In genomic region chr6:41332842-41333736, GRCh38 we compare ENCODE assay signal across 16 cellular contexts. TPM values are rescaled to one million over a fixed set of nuclear protein-coding genes. Genes with fewer than 3 reads are reported as not detected.
DNase-seq lines count a peak whose midpoint lies in the region; ATAC-seq and TF ChIP-seq lines count a peak whose summit lies in the region.
"Had no signal": no experiment of that assay in that cellular context is flagged by ENCODE, and none has a peak within 500 bp of the region (broad histone marks: within the 10 kb centered on the region; RNA-seq: fewer than 3 reads in every experiment).

No MANE protein-coding gene starts in this region.

- H3K27me3 ChIP-seq in prostate gland (replicated peaks; ENCODE audit: insufficient read depth) (no peaks in the 10 kb centered on the region), gastroesophageal sphincter (peaks cover 62% of the 10 kb centered on the region)
- H3K27me3 ChIP-seq: vagina had no signal

- H3K27ac ChIP-seq in prostate gland = no peak overlapping the region
- no peak overlapping the region for H3K27ac ChIP-seq in gastroesophageal sphincter
- H3K27ac ChIP-seq: SJSA1, vagina had no signal

- no peaks in the 10 kb centered on the region for H3K9me3 Mint-ChIP-seq in activated T-cell treated with anti-CD3 and anti-CD28 coated beads, Interleukin-2, amount 50 U/mL, for 72 hours
- no peaks in the 10 kb centered on the region for H3K9me3 Mint-ChIP-seq in activated naive CD8-positive, alpha-beta T cell treated with anti-CD3 and anti-CD28 coated beads, Interleukin-2, amount 50 U/mL, for 24 hours

- peaks cover 47% of the 10 kb centered on the region for H3K4me1 Mint-ChIP-seq in activated T-cell treated with anti-CD3 and anti-CD28 coated beads, Interleukin-2, amount 50 U/mL, for 72 hours (ENCODE audit: low read depth)
- H3K4me1 Mint-ChIP-seq in activated naive CD8-positive, alpha-beta T cell treated with anti-CD3 and anti-CD28 coated beads, Interleukin-2, amount 50 U/mL, for 24 hours = peaks cover 54% of the 10 kb centered on the region

- H3K36me3 ChIP-seq in prostate gland (no peaks in the 10 kb centered on the region), gastroesophageal sphincter (no peaks in the 10 kb centered on the region)
- H3K36me3 ChIP-seq: SJSA1, vagina had no signal

- no peaks in the 10 kb centered on the region for H3K36me3 Mint-ChIP-seq in activated T-cell treated with anti-CD3 and anti-CD28 coated beads, Interleukin-2, amount 50 U/mL, for 72 hours (ENCODE audit: insufficient read depth in 2 of 2)
- H3K36me3 Mint-ChIP-seq in activated naive CD8-positive, alpha-beta T cell treated with anti-CD3 and anti-CD28 coated beads, Interleukin-2, amount 50 U/mL, for 24 hours (ENCODE audit: low read depth) = no peaks in the 10 kb centered on the region

- 89% methylated on average over 4 of the region's 4 CpGs for WGBS in prostate gland
- 80% methylated on average over 1 of the region's 4 CpGs; no CpG with 5 or more reads in 1 of the 2 donors for WGBS in gastroesophageal sphincter (ENCODE audit: low coverage in 1 of 2), 2 donors

- H3K4me1 ChIP-seq in prostate gland (replicated peaks) = no peaks in the 10 kb centered on the region
- H3K4me1 ChIP-seq in gastroesophageal sphincter = no peaks in the 10 kb centered on the region
- H3K4me1 ChIP-seq: SJSA1, vagina had no signal

- no peak for ATAC-seq in activated T-cell treated with anti-CD3 and anti-CD28 coated beads, Interleukin-2, amount 50 U/mL, for 72 hours (replicated peaks in 1 of 2)
- peak; percentile 4 for ATAC-seq in HG03103 (IDR thresholded peaks at IDR 0.05; ENCODE audit: low read depth, unreplicated experiment)
- ATAC-seq in activated naive CD8-positive, alpha-beta T cell treated with anti-CD3 and anti-CD28 coated beads, Interleukin-2, amount 50 U/mL, for 24 hours = no peak
- no peak for ATAC-seq in gastroesophageal sphincter

- no peak for TF ChIP-seq EP300 in gastroesophageal sphincter (IDR thresholded peaks at IDR 0.05)

- H3K4me3 ChIP-seq in prostate gland (no peak overlapping the region), gastroesophageal sphincter (no peak overlapping the region)
- H3K4me3 ChIP-seq: SJSA1, vagina had no signal

- peak overlapping the region; percentile 52 to 78 for H3K4me3 Mint-ChIP-seq in activated T-cell treated with anti-CD3 and anti-CD28 coated beads, Interleukin-2, amount 50 U/mL, for 72 hours
- no peak overlapping the region for H3K4me3 Mint-ChIP-seq in activated naive CD8-positive, alpha-beta T cell treated with anti-CD3 and anti-CD28 coated beads, Interleukin-2, amount 50 U/mL, for 24 hours

- no peaks in the 10 kb centered on the region for H3K27me3 Mint-ChIP-seq in activated T-cell treated with anti-CD3 and anti-CD28 coated beads, Interleukin-2, amount 50 U/mL, for 72 hours (ENCODE audit: low read depth)
- peaks cover 2% of the 10 kb centered on the region for H3K27me3 Mint-ChIP-seq in activated naive CD8-positive, alpha-beta T cell treated with anti-CD3 and anti-CD28 coated beads, Interleukin-2, amount 50 U/mL, for 24 hours

- TF ChIP-seq POLR2A in prostate gland (IDR thresholded peaks at IDR 0.05) (no peak), gastroesophageal sphincter (IDR thresholded peaks at IDR 0.05) (no peak)

- no peak for TF ChIP-seq CTCF in prostate gland (IDR thresholded peaks at IDR 0.05)
- TF ChIP-seq CTCF in gastroesophageal sphincter (IDR thresholded peaks at IDR 0.05) = no peak

- intact Hi-C loops in prostate gland (cut with DNase I) = no loop called here

- DNase-seq in activated T-cell treated with anti-CD3 and anti-CD28 coated beads, Interleukin-2, amount 50 U/mL, for 72 hours = no peak
- DNase-seq in activated T-cell treated with anti-CD3 and anti-CD28 coated beads, Interleukin-2, amount 50 U/mL, for 1 hour = no peak
- no peak for DNase-seq in activated naive CD8-positive, alpha-beta T cell treated with anti-CD3 and anti-CD28 coated beads, Interleukin-2, amount 50 U/mL, for 24 hours
- DNase-seq in prostate gland (ENCODE audit: low spot score) (peak; percentile 2), NCI-H2029 (lab: John Stamatoyannopoulos, UW) (no peak), HUDEP-2 (lab: John Stamatoyannopoulos, UW; ENCODE audit: unreplicated experiment in 76 of 76) (no peak)
- DNase-seq: caudate nucleus, NCI-H187, NCI-H510A treated with DMSO at 0.1 percent for 48 hours had no signal

- peak overlapping the region; percentile 92 for H3K27ac Mint-ChIP-seq in activated T-cell treated with anti-CD3 and anti-CD28 coated beads, Interleukin-2, amount 50 U/mL, for 72 hours
- peak overlapping the region; percentile 93 for H3K27ac Mint-ChIP-seq in activated naive CD8-positive, alpha-beta T cell treated with anti-CD3 and anti-CD28 coated beads, Interleukin-2, amount 50 U/mL, for 24 hours

- H3K9me3 ChIP-seq in prostate gland = no peaks in the 10 kb centered on the region
- H3K9me3 ChIP-seq in gastroesophageal sphincter = no peaks in the 10 kb centered on the region
- H3K9me3 ChIP-seq: SJSA1, vagina had no signal

RNA-seq across cellular contexts. Expression of gene NCR2, which starts 2.3 kb away (rescaled TPM):
- total RNA-seq in activated T-cell treated with anti-CD3 and anti-CD28 coated beads, Interleukin-2, amount 50 U/mL, for 72 hours = not detected
- total RNA-seq in prostate gland (not detected), gastroesophageal sphincter (not detected)
- total RNA-seq: activated CD8-positive, alpha-beta memory T cell treated with anti-CD3 and anti-CD28 coated beads for 36 hours; HT1080; MCF 10A; SJSA1; vagina had no signal

RNA-seq across cellular contexts. Expression of gene TREM1, which starts 46.6 kb away (rescaled TPM):
- total RNA-seq in activated T-cell treated with anti-CD3 and anti-CD28 coated beads, Interleukin-2, amount 50 U/mL, for 72 hours = 1 to 10 TPM in 1 of 2 donors, under 1 TPM in 1; 0.38 to 1.5 TPM
- not detected for total RNA-seq in prostate gland
- 1 to 10 TPM in 1 of 4 donors, under 1 TPM in 1, not detected in 2; 0.25 to 5.5 TPM for total RNA-seq in gastroesophageal sphincter
- total RNA-seq: activated CD8-positive, alpha-beta memory T cell treated with anti-CD3 and anti-CD28 coated beads for 36 hours; HT1080; SJSA1 had no signal
